ENCODE assay signal across 18 cellular contexts in the genomic region with DNA sequence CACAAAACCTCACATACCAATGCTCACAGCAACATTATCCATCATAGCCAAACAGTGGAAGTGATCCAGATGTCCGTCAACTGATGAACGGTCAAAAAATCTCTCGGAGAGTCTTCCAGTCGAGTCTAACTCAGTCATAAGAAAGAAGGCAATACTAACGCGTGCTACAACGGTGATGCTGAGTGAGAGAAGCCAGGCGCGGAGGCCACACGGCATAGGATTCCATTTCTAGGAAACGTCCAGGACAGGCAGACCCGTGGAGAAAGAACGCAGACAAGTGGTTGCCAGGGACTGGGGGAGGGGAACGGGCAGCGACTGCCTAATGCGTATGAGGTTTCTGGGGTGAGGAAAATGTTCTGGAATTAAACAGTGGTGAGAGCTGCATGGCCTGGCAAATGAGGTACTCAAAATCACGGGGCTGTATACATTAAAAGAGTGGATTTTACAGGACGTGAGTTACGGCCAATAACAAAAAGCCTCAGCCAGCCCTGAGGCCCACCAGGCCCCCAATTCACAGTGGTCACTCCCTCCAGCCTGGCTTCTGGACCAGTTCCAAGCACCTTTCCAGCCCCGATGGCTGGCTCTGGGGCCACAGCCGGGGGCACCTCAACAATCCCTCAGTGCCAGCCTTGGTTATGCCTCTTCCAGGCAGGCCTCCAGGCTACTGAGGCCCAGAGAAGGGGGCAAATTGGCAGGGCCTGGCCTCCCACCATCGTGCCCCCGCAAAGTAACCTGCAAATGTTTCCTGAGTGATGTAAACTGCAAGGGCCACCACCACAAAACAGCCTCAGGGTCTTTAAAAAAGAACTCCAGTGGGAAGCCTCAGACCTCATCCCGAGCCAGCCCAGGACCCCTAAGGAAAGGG. TPM values are rescaled to one million over a fixed set of nuclear protein-coding genes. Genes with fewer than 3 reads are reported as not detected.
A peak's percentile ranks its signal among the peaks of the same experiment; 100 is the strongest.
DNase-seq lines count a peak whose midpoint lies in the region; ATAC-seq, FAIRE-seq and TF ChIP-seq lines count a peak whose summit lies in the region.
"Had no signal": no experiment of that assay in that cellular context is flagged by ENCODE, and none has a peak within 500 bp of the region (broad histone marks: within the 10 kb centered on the region; RNA-seq: fewer than 3 reads in every experiment).

No MANE protein-coding gene starts in this region.

- H3K27me3 Mint-ChIP-seq in CD14-positive monocyte (ENCODE audit: low read depth in 3 of 3) = peaks cover 31 to 37% (median 36%) of the 10 kb centered on the region in 3 donors

- WGBS in K562 (ENCODE audit: insufficient coverage, low coverage, missing lambda C conversion rate) = 4% methylated on average over 24 of the region's 24 CpGs

- H3K36me3 Mint-ChIP-seq in CD14-positive monocyte = no peaks in the 10 kb centered on the region
- H3K36me3 Mint-ChIP-seq: stimulated activated memory B cell treated with anti-CD40 and anti-IgM and Interleukin-4, amounts not matched to agents 10 μg/mL and 1 μg/mL and 100 μg/mL, for 72 hours had no signal

- H3K4me3 Mint-ChIP-seq in CD14-positive monocyte = no peak overlapping the region
- H3K4me3 Mint-ChIP-seq: B cell; dendritic cell treated with granulocyte-macrophage colony-stimulating factor and Interleukin-4, amounts not matched to agents 40 ng/mL and 50 ng/mL, for 4 days; stimulated activated memory B cell treated with anti-CD40 and anti-IgM and Interleukin-4, amounts not matched to agents 10 μg/mL and 1 μg/mL and 100 μg/mL, for 72 hours had no signal

- H3K27ac Mint-ChIP-seq in CD14-positive monocyte = no peak overlapping the region
- H3K27ac Mint-ChIP-seq: B cell; dendritic cell treated with granulocyte-macrophage colony-stimulating factor and Interleukin-4, amounts not matched to agents 40 ng/mL and 50 ng/mL, for 4 days; stimulated activated memory B cell treated with anti-CD40 and anti-IgM and Interleukin-4, amounts not matched to agents 10 μg/mL and 1 μg/mL and 100 μg/mL, for 72 hours had no signal

- H3K9me3 ChIP-seq in K562 (replicated peaks; ENCODE audit: control insufficient read depth, insufficient read depth, low read depth, low read length) (no peaks in the 10 kb centered on the region), right atrium auricular region (no peaks in the 10 kb centered on the region)

- no peak for TF ChIP-seq RAD21 in K562 (CRISPR knock-in tag; conservative IDR thresholded peaks at IDR 0.05 in 1 of 2, IDR thresholded peaks at IDR 0.05 in 1 of 2)

- no peak overlapping the region for H3K4me3 ChIP-seq in K562
- H3K4me3 ChIP-seq in right atrium auricular region = no peak overlapping the region
- H3K4me3 ChIP-seq: GM23248 had no signal

- in situ Hi-C loops in K562 (cut with MboI) = no loop called here

- CTCF ChIA-PET in K562 (lab: Yijun Ruan, JAX; ENCODE audit: low intra/inter-chr PET ratio) = interaction anchor here (0.5 kb wide), 1 partner anchor 1693 kb away, joined by 5 read pairs; no protein-coding TSS in a partner anchor

- no TSS peak for BruUV-seq in K562 (replicated peaks; lab: Mats Ljungman, UMichigan)

- H4K20me1 ChIP-seq in K562 (replicated peaks; ENCODE audit: control insufficient read depth, insufficient read depth, low read length) = peaks cover 13% of the 10 kb centered on the region; the same call in 1 of the 2 replicates

- H3K27ac ChIP-seq in K562 (ENCODE audit: extremely low read depth, low read depth, low read length) (no peak overlapping the region), right atrium auricular region (no peak overlapping the region)
- H3K27ac ChIP-seq: foreskin keratinocyte, GM23248 had no signal

- H3K4me2 ChIP-seq in K562 (ENCODE audit: insufficient read depth, low read length) = no peak overlapping the region

- H3K9ac ChIP-seq in K562 (ENCODE audit: insufficient read depth in 1 of 2, low read depth in 2 of 2, low read length in 2 of 2) = no peak overlapping the region
- H3K9ac ChIP-seq: GM23248 had no signal

- peaks cover 9% of the 10 kb centered on the region for H3K4me1 Mint-ChIP-seq in CD14-positive monocyte

- no peak for TF ChIP-seq EP300 in K562 (IDR thresholded peaks at IDR 0.05; ENCODE audit: low read length)

- H3K79me2 ChIP-seq in K562 (ENCODE audit: control insufficient read depth, insufficient read depth, low read length) = no peaks in the 10 kb centered on the region

- TF ChIP-seq POLR2A in K562 (conservative IDR thresholded peaks at IDR 0.05) = no peak

- no peaks in the 10 kb centered on the region for H3K36me3 ChIP-seq in K562 (ENCODE audit: control insufficient read depth, insufficient read depth, low read length)
- H3K36me3 ChIP-seq in right atrium auricular region = no peaks in the 10 kb centered on the region

- TF ChIP-seq CTCF in CD14-positive monocyte (IDR thresholded peaks at IDR 0.05) (no peak), K562 (IDR thresholded peaks at IDR 0.05 in 2 of 3, conservative IDR thresholded peaks at IDR 0.05 in 1 of 3; ENCODE audit: insufficient read depth in 2 of 3, low read depth in 1 of 3, low read length in 3 of 3) (no peak), right atrium auricular region (IDR thresholded peaks at IDR 0.05) (no peak)

- H2AFZ ChIP-seq in K562 (ENCODE audit: low read depth, low read length) = no peak overlapping the region
- H2AFZ ChIP-seq: GM23248 had no signal

- POLR2A ChIA-PET in K562 (lab: Yijun Ruan, JAX) = no interaction called here

- no peaks in the 10 kb centered on the region for H3K9me1 ChIP-seq in K562 (ENCODE audit: control insufficient read depth, insufficient read depth, low read length)

- H3K4me1 ChIP-seq in K562 (replicated peaks in 1 of 2; ENCODE audit: control insufficient read depth in 2 of 2, insufficient read depth in 2 of 2, low read length in 2 of 2) (peaks cover 2 to 64% of the 10 kb centered on the region in 2 experiments; a peak in 4 of 5 replicates), right atrium auricular region (peaks cover 0 to 31% of the 10 kb centered on the region in 2 donors)
- H3K4me1 ChIP-seq: foreskin keratinocyte had no signal

- H3K27me3 ChIP-seq in K562 (ENCODE audit: control insufficient read depth in 2 of 2, insufficient read depth in 2 of 2, low read length in 2 of 2) = peaks cover 26 to 89% of the 10 kb centered on the region in 2 experiments; a peak in 4 of 5 replicates
- H3K27me3 ChIP-seq in right atrium auricular region = no peaks in the 10 kb centered on the region

- DNase-seq in CD14-positive monocyte (ENCODE audit: low spot score) (peak; percentile 29), K562 (ENCODE audit: extremely low read depth in 1 of 4, low spot score in 3 of 4) (no peak), right atrium auricular region (ENCODE audit: low spot score) (peak; percentile 57), posterior vena cava (ENCODE audit: low spot score) (peak; percentile 69), NCI-H187 (lab: John Stamatoyannopoulos, UW) (no peak), NCI-H2196 (lab: John Stamatoyannopoulos, UW; ENCODE audit: unreplicated experiment) (no peak), NCI-H82 (lab: John Stamatoyannopoulos, UW) (no peak), globus pallidus (ENCODE audit: low spot score) (no peak)
- DNase-seq: foreskin keratinocyte, GM23248, NCI-H2171 had no signal

- ATAC-seq in K562 = no peak
- ATAC-seq: foreskin keratinocyte; stimulated activated memory B cell treated with anti-CD40 and anti-IgM and Interleukin-4, amounts not matched to agents 10 μg/mL and 1 μg/mL and 100 μg/mL, for 72 hours had no signal

- FAIRE-seq in K562 (lab: Jason Lieb, UNC) = peak; percentile 69
- FAIRE-seq: GM12892, GM19239, keratinocyte had no signal

- intact Hi-C loops in CD14-positive monocyte (cut with micrococcal nuclease) = no loop called here
- intact Hi-C loops in K562 (cut with micrococcal nuclease) = loop anchor here (10.0 kb wide), 1 partner anchor 489 kb away; no protein-coding TSS in a partner anchor
- intact Hi-C loops in posterior vena cava (cut with DNase I) = loop anchor here (10.0 kb wide), 2 partner anchors 459 to 469 kb away; no protein-coding TSS in a partner anchor

- peaks cover 0 to 8% (median 0%) of the 10 kb centered on the region in 7 donors for H3K9me3 Mint-ChIP-seq in CD14-positive monocyte
- H3K9me3 Mint-ChIP-seq: dendritic cell treated with granulocyte-macrophage colony-stimulating factor and Interleukin-4, amounts not matched to agents 40 ng/mL and 50 ng/mL, for 4 days; stimulated activated memory B cell treated with anti-CD40 and anti-IgM and Interleukin-4, amounts not matched to agents 10 μg/mL and 1 μg/mL and 100 μg/mL, for 72 hours had no signal

TF ChIP-seq in K562, 482 proteins besides CTCF, POLR2A, EP300 and RAD21 (continues in another document):
- TF ChIP-seq, protein P1, sequence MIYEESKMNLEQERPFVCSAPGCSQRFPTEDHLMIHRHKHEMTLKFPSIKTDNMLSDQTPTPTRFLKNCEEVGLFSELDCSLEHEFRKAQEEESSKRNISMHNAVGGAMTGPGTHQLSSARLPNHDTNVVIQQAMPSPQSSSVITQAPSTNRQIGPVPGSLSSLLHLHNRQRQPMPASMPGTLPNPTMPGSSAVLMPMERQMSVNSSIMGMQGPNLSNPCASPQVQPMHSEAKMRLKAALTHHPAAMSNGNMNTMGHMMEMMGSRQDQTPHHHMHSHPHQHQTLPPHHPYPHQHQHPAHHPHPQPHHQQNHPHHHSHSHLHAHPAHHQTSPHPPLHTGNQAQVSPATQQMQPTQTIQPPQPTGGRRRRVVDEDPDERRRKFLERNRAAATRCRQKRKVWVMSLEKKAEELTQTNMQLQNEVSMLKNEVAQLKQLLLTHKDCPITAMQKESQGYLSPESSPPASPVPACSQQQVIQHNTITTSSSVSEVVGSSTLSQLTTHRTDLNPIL (CRISPR knock-in tag; IDR thresholded peaks at IDR 0.05) = no peak

RNA-seq across cellular contexts. Expression of a gene that starts 3.4 kb away (rescaled TPM):
- polyA plus RNA-seq in CD14-positive monocyte (not detected), K562 (2011; rRNA removed) (0.10 and 0.12 TPM in 2 replicates), K562 (2014; fragmentation: Illumina TruSeq; extraction: Trizol) (0.03 and 0.07 TPM in 2 replicates), K562 (2014; fragmentation: Nextera tagmentation; extraction: Ambion mirVana) (not detected), K562 (2014; rRNA removed) (0.07 and 0.17 TPM in 2 replicates)
- total RNA-seq in K562 (2011; cell fraction: chromatin; rRNA removed; ENCODE audit: low replicate concordance) = 0.44 and 0.51 TPM in 2 replicates
- total RNA-seq in K562 (2011; cell fraction: nucleolus; rRNA removed) = 0.26 and 0.67 TPM in 2 replicates
- 0.37 and 0.61 TPM in 2 replicates for total RNA-seq in K562 (2011; cell fraction: nucleoplasm; rRNA removed)
- total RNA-seq in K562 (2014; rRNA removed) (0.04 TPM in 1 of 2 replicates, not detected in the other), K562 (2014; rRNA removed; fragmentation: Illumina TruSeq; extraction: Trizol) (0.04 TPM in 1 of 2 replicates, not detected in the other), K562 (2015; rRNA removed; fragmentation: Illumina TruSeq; extraction: Trizol) (not detected in 2 replicates), K562 (2021) (0.04 and 0.16 TPM in 2 replicates), right atrium auricular region (1 to 10 TPM in 1 of 2 donors, under 1 TPM in 1; 0.78 to 2.2 TPM), posterior vena cava (1 to 10 TPM; 2.7 to 3.3 TPM)
- 0.09 and 0.19 TPM in 2 replicates for polyA plus RNA-seq in K562 (2011; cell fraction: cytosol; rRNA removed)
- 0.30 and 0.39 TPM in 2 replicates for polyA plus RNA-seq in K562 (2011; cell fraction: nucleus; rRNA removed)
- polyA plus RNA-seq in K562 (2012) = 0.12 and 0.19 TPM in 2 replicates
- 0.25 and 0.36 TPM in 2 replicates for polyA minus RNA-seq in K562 (2011; rRNA and poly(A)+ RNA removed)
- polyA minus RNA-seq in K562 (2011; cell fraction: cytosol; rRNA and poly(A)+ RNA removed) = 0.46 TPM in 1 of 2 replicates, not detected in the other
- 0.11 and 0.13 TPM in 2 replicates for polyA minus RNA-seq in K562 (2011; cell fraction: nucleus; rRNA and poly(A)+ RNA removed)
- total RNA-seq: B cell, OCI-LY7 had no signal

Comparison
In these comparisons a context has a peak if more than half of its experiments do, and no peak if none do; other contexts are left out.
1. DNase-seq: peak in CD14-positive monocyte (single experiment), right atrium auricular region (single experiment) and posterior vena cava (single experiment); none in K562 (0 of 4), NCI-H187 (0 of 2), NCI-H2196 (single experiment), NCI-H82 (single experiment) and globus pallidus (single experiment).
2. intact Hi-C loops: an anchor here in K562 (10.0 kb wide) and posterior vena cava (10.0 kb wide); none called in CD14-positive monocyte.